In the genomic region with DNA sequence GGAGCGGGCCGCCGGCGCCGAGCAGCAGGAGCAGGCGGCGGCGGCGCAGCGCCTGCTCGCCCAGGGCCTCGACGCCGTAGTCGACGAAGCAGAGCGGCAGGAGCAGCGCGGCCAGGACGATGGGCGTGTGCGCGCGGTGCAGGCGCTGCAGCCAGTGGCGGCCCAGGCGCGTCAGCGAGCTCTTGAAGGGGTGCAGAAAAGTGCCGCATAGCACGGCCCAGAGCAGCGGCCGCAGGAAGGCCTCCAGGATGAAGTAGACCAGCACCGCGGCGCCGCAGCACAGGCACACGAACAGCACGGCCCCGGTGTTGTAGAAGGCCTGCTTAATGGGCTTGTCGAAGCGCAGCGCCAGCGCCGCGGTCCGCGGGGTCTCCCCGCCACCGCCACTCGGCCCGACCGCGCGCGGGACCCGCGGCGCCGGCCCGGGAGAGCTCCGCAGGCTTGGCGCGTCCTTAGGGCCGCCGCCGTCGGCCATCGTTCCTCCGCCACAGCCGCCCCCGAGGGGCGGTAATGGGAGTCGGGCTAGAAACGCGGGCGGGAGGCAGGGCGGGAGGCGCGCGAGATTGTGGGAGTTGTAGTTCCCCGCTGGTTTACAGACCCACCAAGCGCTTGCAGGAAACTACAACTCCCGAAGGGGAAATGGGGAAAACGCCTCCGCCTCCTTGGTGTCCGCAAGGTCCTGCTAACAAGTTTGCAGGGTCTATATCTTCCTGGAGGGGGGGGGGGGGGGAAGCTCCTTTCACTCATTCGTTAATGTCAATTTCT, we compare ENCODE assay signal across 8 cellular contexts. TPM values are rescaled to one million over a fixed set of nuclear protein-coding genes. Genes with fewer than 3 reads are reported as not detected.
DNase-seq lines count a peak whose midpoint lies in the region; ATAC-seq and TF ChIP-seq lines count a peak whose summit lies in the region.

Gene TMEM245, minus strand, starts transcription at position 509 of the 765 bp plus-strand sequence. Its CDS starts 34 bp downstream, at position 475.

- no peaks in the 10 kb centered on the region for H3K9me3 ChIP-seq in thymus (ENCODE audit: control insufficient read depth)

- CTCF ChIA-PET in GM10248 (lab: Yijun Ruan, JAX), result interaction anchor here (0.9 to 3.8 kb wide), 9 partner anchors 9 to 292 kb away, joined by 3 to 25 read pairs (median 3); no protein-coding TSS in a partner anchor

- DNase-seq in GM10248 (ENCODE audit: extremely low spot score) (peak; percentile 91), NCI-H1105 (lab: John Stamatoyannopoulos, UW) (peak; percentile 96), SKM-1 treated with dmso at 0.1 percent for 144 hours (lab: John Stamatoyannopoulos, UW; ENCODE audit: unreplicated experiment) (peak; percentile 80), glutamatergic neuron (peak; percentile 96), osteocyte (ENCODE audit: extremely low spot score, unreplicated experiment) (peak; percentile 98)

- H3K36me3 ChIP-seq in thymus (ENCODE audit: control insufficient read depth, insufficient read depth), result no peaks in the 10 kb centered on the region

- H3K36me3 Mint-ChIP-seq in activated naive CD8-positive, alpha-beta T cell, result peaks cover 10% of the 10 kb centered on the region
- H3K36me3 Mint-ChIP-seq in glutamatergic neuron (ENCODE audit: unreplicated experiment) (no peaks in the 10 kb centered on the region), osteocyte (ENCODE audit: unreplicated experiment) (peaks cover 1% of the 10 kb centered on the region)

- H3K27me3 Mint-ChIP-seq in activated naive CD8-positive, alpha-beta T cell, result no peaks in the 10 kb centered on the region
- H3K27me3 Mint-ChIP-seq in glutamatergic neuron (ENCODE audit: unreplicated experiment), result peaks cover 4% of the 10 kb centered on the region
- H3K27me3 Mint-ChIP-seq in osteocyte (ENCODE audit: unreplicated experiment), result no peaks in the 10 kb centered on the region

- H3K27ac ChIP-seq in thymus (ENCODE audit: low read depth), result peak within 1 kb of the TSS; percentile 74

- peaks cover 11% of the 10 kb centered on the region for H3K4me1 ChIP-seq in thymus (ENCODE audit: control insufficient read depth, insufficient read depth, low read length)

- H3K27ac Mint-ChIP-seq in activated naive CD8-positive, alpha-beta T cell, result peak within 1 kb of the TSS; percentile 94
- H3K27ac Mint-ChIP-seq in glutamatergic neuron (ENCODE audit: unreplicated experiment) (peak within 1 kb of the TSS; percentile 72), osteocyte (ENCODE audit: unreplicated experiment) (peak within 1 kb of the TSS; percentile 77)

- POLR2A ChIA-PET in GM10248 (lab: Yijun Ruan, JAX), result interaction anchor here (0.6 to 0.7 kb wide), 2 partner anchors 12 to 106 kb away, joined by 3 to 4 read pairs; no protein-coding TSS in a partner anchor

- TF ChIP-seq CTCF in GM10248 (IDR thresholded peaks at IDR 0.05; ENCODE audit: control extremely low read depth, extremely low read depth, low read depth, missing control alignments), result no peak
- TF ChIP-seq CTCF in glutamatergic neuron (IDR thresholded peaks at IDR 0.05; ENCODE audit: partially characterized antibody, unreplicated experiment), result no peak
- TF ChIP-seq CTCF in osteocyte (IDR thresholded peaks at IDR 0.05), result no peak

- peak; percentile 88 for ATAC-seq in HG02623 (IDR thresholded peaks at IDR 0.05; ENCODE audit: unreplicated experiment)

- H3K4me3 ChIP-seq in thymus (ENCODE audit: low read length), result peak within 1 kb of the TSS; percentile 86

- peak within 1 kb of the TSS; percentile 93 for H3K4me3 Mint-ChIP-seq in activated naive CD8-positive, alpha-beta T cell
- H3K4me3 Mint-ChIP-seq in glutamatergic neuron (ENCODE audit: unreplicated experiment), result peak within 1 kb of the TSS; percentile 95
- peak within 1 kb of the TSS; percentile 86 for H3K4me3 Mint-ChIP-seq in osteocyte (ENCODE audit: unreplicated experiment)

- no peaks in the 10 kb centered on the region for H3K9me3 Mint-ChIP-seq in activated naive CD8-positive, alpha-beta T cell (ENCODE audit: low read depth)
- H3K9me3 Mint-ChIP-seq in glutamatergic neuron (ENCODE audit: unreplicated experiment), result peaks cover 7% of the 10 kb centered on the region
- H3K9me3 Mint-ChIP-seq in osteocyte (ENCODE audit: unreplicated experiment), result no peaks in the 10 kb centered on the region

- H3K27me3 ChIP-seq in thymus (ENCODE audit: control insufficient read depth, insufficient read depth), result no peaks in the 10 kb centered on the region

- peaks cover 42% of the 10 kb centered on the region for H3K4me1 Mint-ChIP-seq in activated naive CD8-positive, alpha-beta T cell (ENCODE audit: low read depth)
- H3K4me1 Mint-ChIP-seq in glutamatergic neuron (ENCODE audit: low read depth, unreplicated experiment) (peaks cover 8% of the 10 kb centered on the region), osteocyte (ENCODE audit: unreplicated experiment) (peaks cover 34% of the 10 kb centered on the region)

- WGBS in thymus, result under 1% methylated on average over 88 of the region's 88 CpGs

RNA-seq across cellular contexts. Expression of gene TMEM245, which starts in this region (rescaled TPM):
- total RNA-seq in glutamatergic neuron (ENCODE audit: unreplicated experiment) (26.5 TPM), osteocyte (40.0 and 41.0 TPM in 2 replicates)
- polyA plus RNA-seq in thymus, result 9.3 TPM

Comparison
In these comparisons a context has a peak if more than half of its experiments do, and no peak if none do; other contexts are left out.
1. Peak in every context shown above with its lines: DNase-seq, ATAC-seq, H3K4me3 ChIP-seq and H3K27ac ChIP-seq.